ENCODE assay signal across 8 cellular contexts in the genomic region with DNA sequence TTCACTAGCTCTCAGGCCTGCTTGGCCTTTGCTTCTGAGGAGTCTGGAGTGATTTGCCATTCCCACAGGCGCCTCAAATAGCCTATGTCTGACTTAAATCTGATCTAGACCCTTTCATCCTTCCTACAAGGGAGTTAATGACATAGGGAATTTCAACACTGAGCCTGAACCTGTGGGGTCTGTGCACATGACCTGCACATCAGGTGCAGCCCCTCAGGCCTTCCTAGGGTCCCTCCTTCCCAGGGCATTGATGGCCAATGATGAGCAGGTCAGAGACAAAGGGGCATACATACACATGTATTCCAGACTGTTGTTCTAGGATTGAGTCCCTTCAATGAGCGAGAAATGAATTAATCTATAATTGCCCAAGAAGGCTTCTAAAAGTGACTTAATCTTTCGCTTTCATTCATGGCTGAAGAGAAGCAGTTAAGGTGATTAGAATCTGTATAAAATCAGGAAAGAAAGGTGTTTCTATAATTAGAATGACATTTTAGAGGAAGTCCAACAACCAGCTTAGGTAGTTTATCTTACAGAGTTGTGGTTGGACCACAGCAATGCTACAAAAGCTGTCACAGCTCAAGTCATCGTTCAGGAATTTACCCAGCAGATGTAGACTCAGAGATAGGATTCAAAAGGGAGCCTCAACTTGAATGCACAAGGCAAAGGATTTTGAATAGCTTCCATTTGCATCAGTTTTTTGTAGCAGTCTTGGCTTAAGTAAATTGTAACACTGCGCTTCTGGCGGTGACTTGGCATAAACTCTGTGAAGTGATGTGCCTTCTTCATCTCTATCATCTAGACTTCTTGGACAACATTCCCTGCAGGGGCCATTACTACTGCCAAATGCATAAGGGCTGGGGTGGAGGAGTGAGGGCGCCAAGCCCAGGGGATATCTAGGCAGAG. TPM values are rescaled to one million over a fixed set of nuclear protein-coding genes. Genes with fewer than 3 reads are reported as not detected.
DNase-seq lines count a peak whose midpoint lies in the region; ATAC-seq, FAIRE-seq and TF ChIP-seq lines count a peak whose summit lies in the region.

No MANE protein-coding gene starts in this region.

- no peak for TF ChIP-seq CTCF in hepatocyte (IDR thresholded peaks at IDR 0.05; ENCODE audit: poor library complexity)

- H3K9me3 ChIP-seq in Karpas-422 (ENCODE audit: low read length) (no peaks in the 10 kb centered on the region), hepatocyte (ENCODE audit: low read depth) (no peaks in the 10 kb centered on the region)

- no peak for FAIRE-seq in urothelium cell line (lab: Jason Lieb, UNC)

- H3K9ac ChIP-seq in Karpas-422 (ENCODE audit: low read length) = peak overlapping the region; percentile 66

- H2AFZ ChIP-seq in Karpas-422 (ENCODE audit: low read length) (no peak overlapping the region), hepatocyte (no peak overlapping the region)

- H3K36me3 ChIP-seq in Karpas-422 (ENCODE audit: insufficient read depth, low read length) = no peaks in the 10 kb centered on the region
- no peaks in the 10 kb centered on the region for H3K36me3 ChIP-seq in hepatocyte (replicated peaks; ENCODE audit: insufficient read depth, low read depth)

- H3K9me2 ChIP-seq in Karpas-422 (replicated peaks; ENCODE audit: insufficient read depth, low read length) = no peaks in the 10 kb centered on the region
- no peaks in the 10 kb centered on the region for H3K9me2 ChIP-seq in hepatocyte (replicated peaks; ENCODE audit: insufficient read depth)

- H3K4me2 ChIP-seq in Karpas-422 (ENCODE audit: low read depth, low read length, poor library complexity, severe bottlenecking) = peak overlapping the region; percentile 85
- no peak overlapping the region for H3K4me2 ChIP-seq in hepatocyte

- peak; percentile 41 for DNase-seq in DMS 273 (lab: John Stamatoyannopoulos, UW; ENCODE audit: unreplicated experiment)
- DNase-seq in Karpas-422 = peak; percentile 71
- peak; percentile 54 for DNase-seq in hepatocyte (ENCODE audit: low spot score)
- peak; percentile 74 for DNase-seq in urothelium cell line (ENCODE audit: low spot score)
- DNase-seq in cortex of kidney (lab: John Stamatoyannopoulos, UW) = no peak
- no peak for DNase-seq in activated CD8-positive, alpha-beta memory T cell treated with anti-CD3 and anti-CD28 coated beads, Interleukin-2, amount 50 U/mL, for 48 hours

- peak; percentile 31 for ATAC-seq in GM21528 (IDR thresholded peaks at IDR 0.05; ENCODE audit: low FRiP score, unreplicated experiment)

- no peaks in the 10 kb centered on the region for H3K27me3 ChIP-seq in Karpas-422 (ENCODE audit: low read length)
- no peaks in the 10 kb centered on the region for H3K27me3 ChIP-seq in hepatocyte

- peak overlapping the region; percentile 77 for H3K4me3 Mint-ChIP-seq in activated naive CD4-positive, alpha-beta T cell treated with anti-CD3 and anti-CD28 coated beads, Interleukin-2, amount 50 U/mL, for 24 hours

- H3K27ac ChIP-seq in Karpas-422 (ENCODE audit: low read length) (peak overlapping the region; percentile 98), hepatocyte (peak overlapping the region; percentile 48)

- H3K27ac Mint-ChIP-seq in activated naive CD4-positive, alpha-beta T cell treated with anti-CD3 and anti-CD28 coated beads, Interleukin-2, amount 50 U/mL, for 24 hours = peak overlapping the region; percentile 98

- peaks cover 52% of the 10 kb centered on the region for H3K4me1 Mint-ChIP-seq in activated naive CD4-positive, alpha-beta T cell treated with anti-CD3 and anti-CD28 coated beads, Interleukin-2, amount 50 U/mL, for 24 hours

- H3K4me1 ChIP-seq in Karpas-422 (ENCODE audit: low read length) = peaks cover 71% of the 10 kb centered on the region
- H3K4me1 ChIP-seq in hepatocyte (ENCODE audit: insufficient read depth) = peaks cover 6% of the 10 kb centered on the region

- no peaks in the 10 kb centered on the region for H3K79me2 ChIP-seq in Karpas-422 (ENCODE audit: low read length)
- no peaks in the 10 kb centered on the region for H3K79me2 ChIP-seq in hepatocyte

- H3K4me3 ChIP-seq in Karpas-422 (ENCODE audit: low read length) (peak overlapping the region; percentile 63), hepatocyte (no peak overlapping the region)

- WGBS in hepatocyte (ENCODE audit: low lambda C conversion rate, missing lambda C conversion rate) = 68% methylated on average over 7 of the region's 7 CpGs

- H3K36me3 Mint-ChIP-seq in activated naive CD4-positive, alpha-beta T cell treated with anti-CD3 and anti-CD28 coated beads, Interleukin-2, amount 50 U/mL, for 24 hours = peaks cover 1% of the 10 kb centered on the region

- H3K9me3 Mint-ChIP-seq in activated naive CD4-positive, alpha-beta T cell treated with anti-CD3 and anti-CD28 coated beads, Interleukin-2, amount 50 U/mL, for 24 hours = no peaks in the 10 kb centered on the region

- no peaks in the 10 kb centered on the region for H3K27me3 Mint-ChIP-seq in activated naive CD4-positive, alpha-beta T cell treated with anti-CD3 and anti-CD28 coated beads, Interleukin-2, amount 50 U/mL, for 24 hours

- no peaks in the 10 kb centered on the region for H4K20me1 ChIP-seq in Karpas-422 (ENCODE audit: insufficient read depth, low read depth, low read length)
- no peaks in the 10 kb centered on the region for H4K20me1 ChIP-seq in hepatocyte (ENCODE audit: insufficient read depth, poor library complexity, severe bottlenecking)

RNA-seq across cellular contexts. Expression of gene TBC1D7, which starts 27.0 kb away (rescaled TPM):
- 16.3 and 28.6 TPM in 2 replicates for total RNA-seq in Karpas-422 (2014; rRNA removed; shearing (Covaris generic); ENCODE audit: low replicate concordance)
- total RNA-seq in hepatocyte = 15.5 and 27.8 TPM in 2 replicates
- polyA plus RNA-seq in hepatocyte = 28.3 and 32.4 TPM in 2 replicates

Comparison
In these comparisons a context has a peak if more than half of its experiments do, and no peak if none do; other contexts are left out.
1. DNase-seq: peak in DMS 273 (single experiment), Karpas-422 (single experiment), hepatocyte (single experiment) and urothelium cell line (single experiment); none in cortex of kidney (single experiment) and activated CD8-positive, alpha-beta memory T cell treated with anti-CD3 and anti-CD28 coated beads, Interleukin-2, amount 50 U/mL, for 48 hours (single experiment).